1 cellular context compared by ENCODE assay signal in genomic region chr2:153819501-153819900, GRCh38.
TF ChIP-seq lines count a peak whose summit lies in the region.

No MANE protein-coding gene starts in this region.

TF ChIP-seq in H1, 55 proteins besides CTCF, POLR2A, EP300 and RAD21 (continued from another document):
- TF ChIP-seq RNF2 (IDR thresholded peaks at IDR 0.05; ENCODE audit: borderline replicate concordance, low read depth, low read length, missing control alignments, poor library complexity, severe bottlenecking), result no peak
- no peak for TF ChIP-seq HDAC2 (IDR thresholded peaks at IDR 0.05; ENCODE audit: borderline replicate concordance in 1 of 2, low read depth in 2 of 2, low read length in 2 of 2)
- TF ChIP-seq SUZ12 (IDR thresholded peaks at IDR 0.05; ENCODE audit: low read length), result no peak
- TF ChIP-seq E2F6 (IDR thresholded peaks at IDR 0.05), result no peak
- no peak for TF ChIP-seq SIX5 (IDR thresholded peaks at IDR 0.05; ENCODE audit: low read depth, low read length)
- no peak for TF ChIP-seq FOSL1 (IDR thresholded peaks at IDR 0.05; ENCODE audit: insufficient read depth, low read depth, low read length)
- TF ChIP-seq KDM1A (IDR thresholded peaks at IDR 0.05; ENCODE audit: borderline replicate concordance, low read length), result no peak
- TF ChIP-seq JUND (IDR thresholded peaks at IDR 0.05; ENCODE audit: low read length), result no peak
- TF ChIP-seq TEAD4 (IDR thresholded peaks at IDR 0.05; ENCODE audit: low read depth, low read length), result no peak
- TF ChIP-seq PHF8 (conservative IDR thresholded peaks at IDR 0.05; ENCODE audit: low read depth, low read length), result no peak
- TF ChIP-seq CHD7 (IDR thresholded peaks at IDR 0.05; ENCODE audit: insufficient replicate concordance, low read length), result no peak
- no peak for TF ChIP-seq CHD1 (IDR thresholded peaks at IDR 0.05; ENCODE audit: low read depth, low read length)
- no peak for TF ChIP-seq SRF (IDR thresholded peaks at IDR 0.05; ENCODE audit: low read depth, low read length)
- TF ChIP-seq NANOG (IDR thresholded peaks at IDR 0.05; ENCODE audit: insufficient read depth, low read depth, low read length, poor library complexity, severe bottlenecking), result no peak
